ENCODE assay signal across 15 cellular contexts in genomic region chr22:42972592-42973535, GRCh38. TPM values are rescaled to one million over a fixed set of nuclear protein-coding genes. Genes with fewer than 3 reads are reported as not detected.
DNase-seq lines count a peak whose midpoint lies in the region; ATAC-seq and TF ChIP-seq lines count a peak whose summit lies in the region.
"Had no signal": no experiment of that assay in that cellular context is flagged by ENCODE, and none has a peak within 500 bp of the region (broad histone marks: within the 10 kb centered on the region; RNA-seq: fewer than 3 reads in every experiment).

No MANE protein-coding gene starts in this region.

- no peak overlapping the region for H3K18ac ChIP-seq in trophoblast cell (ENCODE audit: low read length)

- DNase-seq in MV-4-11 (lab: John Stamatoyannopoulos, UW) (peak; percentile 67), fibroblast of pulmonary artery (ENCODE audit: low read depth) (peak; percentile 36), trophoblast cell (peak in 1 of 2 donors; percentile 68), coronary artery (ENCODE audit: low spot score) (no peak), NCI-H2171 treated with DMSO at 0.1 percent for 48 hours (lab: John Stamatoyannopoulos, UW) (no peak)
- DNase-seq: activated T-cell treated with anti-CD3 and anti-CD28 coated beads, Interleukin-2, amount 50 U/mL, for 48 hours; DMS53; NCI-H2029 treated with DMSO at 0.1 percent for 48 hours; stimulated activated CD4-positive, alpha-beta T cell treated with anti-CD3 and anti-CD28 coated beads, Interleukin-1b, Interleukin-23, amount 100 ng/mL, for 48 hours; SW 1271 had no signal

- H2BK5ac ChIP-seq in trophoblast cell (ENCODE audit: low read depth, low read length, poor library complexity), result peak overlapping the region; percentile 19

- H2BK120ac ChIP-seq in trophoblast cell (ENCODE audit: insufficient read depth, low read length, poor library complexity), result no peak overlapping the region

- H3K27ac ChIP-seq in BLaER1 treated with 17β-estradiol and CSF1 and Interleukin-3, amounts not matched to agents 10 nM and 100 nM, result peak overlapping the region in 8 of 11 experiments; percentile 0 to 83 (median 66); a peak in 13 of 22 replicates
- peak overlapping the region; percentile 55 for H3K27ac ChIP-seq in trophoblast cell (ENCODE audit: low read depth, low read length)
- H3K27ac ChIP-seq in coronary artery, result no peak overlapping the region
- H3K27ac ChIP-seq: parathyroid adenoma had no signal

- peaks cover 19 to 64% (median 43%) of the 10 kb centered on the region in 11 experiments for H3K36me3 ChIP-seq in BLaER1 treated with 17β-estradiol and CSF1 and Interleukin-3, amounts not matched to agents 10 nM and 100 nM
- peaks cover 0 to 4% of the 10 kb centered on the region in 2 experiments for H3K36me3 ChIP-seq in trophoblast cell (ENCODE audit: control insufficient read depth in 1 of 2, insufficient read depth in 2 of 2, low read length in 2 of 2)

- peaks cover 4 to 92% (median 42%) of the 10 kb centered on the region in 10 experiments for H3K4me1 ChIP-seq in BLaER1 treated with 17β-estradiol and CSF1 and Interleukin-3, amounts not matched to agents 10 nM and 100 nM
- peaks cover 21 to 24% of the 10 kb centered on the region in 2 experiments for H3K4me1 ChIP-seq in trophoblast cell (ENCODE audit: control insufficient read depth in 1 of 2, insufficient read depth in 2 of 2, low read length in 2 of 2)
- H3K4me1 ChIP-seq: parathyroid adenoma had no signal

- peaks cover 23% of the 10 kb centered on the region for H3K79me2 ChIP-seq in trophoblast cell (ENCODE audit: control insufficient read depth, insufficient read depth, low read length, poor library complexity)

- no peaks in the 10 kb centered on the region for H3K27me3 ChIP-seq in BLaER1 treated with 17β-estradiol and CSF1 and Interleukin-3, amounts not matched to agents 10 nM and 100 nM
- H3K27me3 ChIP-seq in trophoblast cell (ENCODE audit: insufficient read depth, low read length), result no peaks in the 10 kb centered on the region

- no CpG with 5 or more reads among the region's 10 CpGs for WGBS in trophoblast cell (ENCODE audit: extremely low coverage, insufficient coverage, insufficient read length)

- no peak overlapping the region for H4K91ac ChIP-seq in trophoblast cell (ENCODE audit: low read depth, low read length)

- no peak overlapping the region for H2AK5ac ChIP-seq in trophoblast cell (ENCODE audit: low read length)

- TF ChIP-seq CTCF in fibroblast of pulmonary artery (IDR thresholded peaks at IDR 0.05; ENCODE audit: low read length, missing control alignments), result no peak
- TF ChIP-seq CTCF in coronary artery (IDR thresholded peaks at IDR 0.05), result no peak

- H2BK12ac ChIP-seq in trophoblast cell (ENCODE audit: low read length), result no peak overlapping the region

- peaks cover 0 to 49% (median 43%) of the 10 kb centered on the region in 11 experiments; a peak in 18 of 22 replicates for H3K9me3 ChIP-seq in BLaER1 treated with 17β-estradiol and CSF1 and Interleukin-3, amounts not matched to agents 10 nM and 100 nM (replicated peaks in 1 of 11)
- no peaks in the 10 kb centered on the region for H3K9me3 ChIP-seq in trophoblast cell (ENCODE audit: insufficient read depth, low read depth, low read length)

- no peak overlapping the region for H4K12ac ChIP-seq in trophoblast cell (ENCODE audit: low read depth, low read length)

- peaks cover 44 to 87% (median 61%) of the 10 kb centered on the region in 11 experiments; a peak in 19 of 22 replicates for H4K20me1 ChIP-seq in BLaER1 treated with 17β-estradiol and CSF1 and Interleukin-3, amounts not matched to agents 10 nM and 100 nM

- no peak overlapping the region for H3K14ac ChIP-seq in trophoblast cell (ENCODE audit: low read length)

- H3K4me2 ChIP-seq in BLaER1 treated with 17β-estradiol and CSF1 and Interleukin-3, amounts not matched to agents 10 nM and 100 nM, result peak overlapping the region in 8 of 11 experiments; percentile 32 to 92 (median 80); a peak in 15 of 22 replicates
- H3K4me2 ChIP-seq in trophoblast cell (ENCODE audit: low read length), result no peak overlapping the region

- no peak overlapping the region for H4K8ac ChIP-seq in trophoblast cell (ENCODE audit: low read depth, low read length)

- peak overlapping the region; percentile 84 for H3K4ac ChIP-seq in trophoblast cell (ENCODE audit: low read depth, low read length)

- H3K9ac ChIP-seq in BLaER1 treated with 17β-estradiol and CSF1 and Interleukin-3, amounts not matched to agents 10 nM and 100 nM, result peak overlapping the region in 5 of 11 experiments; percentile 31 to 72 (median 65); a peak in 10 of 22 replicates
- H3K9ac ChIP-seq in trophoblast cell (ENCODE audit: low read length), result no peak overlapping the region
- H3K9ac ChIP-seq: parathyroid adenoma had no signal

- H3K4me3 ChIP-seq in BLaER1 treated with 17β-estradiol and CSF1 and Interleukin-3, amounts not matched to agents 10 nM and 100 nM, result peak overlapping the region in 1 of 10 experiments; percentile 10; a peak in 1 of 20 replicates
- H3K4me3 ChIP-seq in fibroblast of pulmonary artery (replicated peaks; ENCODE audit: low read depth, low read length), result no peak overlapping the region
- no peak overlapping the region for H3K4me3 ChIP-seq in trophoblast cell (ENCODE audit: low read depth, low read length)
- no peak overlapping the region for H3K4me3 ChIP-seq in coronary artery

- H3K23ac ChIP-seq in trophoblast cell (ENCODE audit: low read length), result no peak overlapping the region

- ATAC-seq in GM19023 (IDR thresholded peaks at IDR 0.05; ENCODE audit: unreplicated experiment) (no peak), HG02852 (IDR thresholded peaks at IDR 0.05; ENCODE audit: unreplicated experiment) (no peak)
- ATAC-seq: activated CD4-positive, CD25-positive, alpha-beta regulatory T cell treated with anti-CD3 and anti-CD28 coated beads, Interleukin-2, amount 50 U/mL, for 24 hours had no signal

- H3K79me1 ChIP-seq in trophoblast cell (ENCODE audit: low read length), result peaks cover 8% of the 10 kb centered on the region

- H2AFZ ChIP-seq in trophoblast cell (ENCODE audit: insufficient read depth, low read length, poor library complexity), result peak overlapping the region; percentile 21
- H2AFZ ChIP-seq: parathyroid adenoma had no signal

RNA-seq across cellular contexts. Expression of gene PACSIN2, which starts 42.1 kb away (rescaled TPM):
- polyA plus RNA-seq in trophoblast cell (2013), result 89.1 and 90.0 TPM in 2 replicates

Comparison
In these comparisons a context has a peak if more than half of its experiments do, and no peak if none do; other contexts are left out.
1. H3K27ac ChIP-seq: peak in BLaER1 treated with 17β-estradiol and CSF1 and Interleukin-3, amounts not matched to agents 10 nM and 100 nM (8 of 11) and trophoblast cell (single experiment); none in coronary artery (0 of 2).
2. DNase-seq: peak in MV-4-11 (single experiment) and fibroblast of pulmonary artery (single experiment); none in coronary artery (single experiment) and NCI-H2171 treated with DMSO at 0.1 percent for 48 hours (single experiment).